ENCODE assay signal across 17 cellular contexts in the genomic region with DNA sequence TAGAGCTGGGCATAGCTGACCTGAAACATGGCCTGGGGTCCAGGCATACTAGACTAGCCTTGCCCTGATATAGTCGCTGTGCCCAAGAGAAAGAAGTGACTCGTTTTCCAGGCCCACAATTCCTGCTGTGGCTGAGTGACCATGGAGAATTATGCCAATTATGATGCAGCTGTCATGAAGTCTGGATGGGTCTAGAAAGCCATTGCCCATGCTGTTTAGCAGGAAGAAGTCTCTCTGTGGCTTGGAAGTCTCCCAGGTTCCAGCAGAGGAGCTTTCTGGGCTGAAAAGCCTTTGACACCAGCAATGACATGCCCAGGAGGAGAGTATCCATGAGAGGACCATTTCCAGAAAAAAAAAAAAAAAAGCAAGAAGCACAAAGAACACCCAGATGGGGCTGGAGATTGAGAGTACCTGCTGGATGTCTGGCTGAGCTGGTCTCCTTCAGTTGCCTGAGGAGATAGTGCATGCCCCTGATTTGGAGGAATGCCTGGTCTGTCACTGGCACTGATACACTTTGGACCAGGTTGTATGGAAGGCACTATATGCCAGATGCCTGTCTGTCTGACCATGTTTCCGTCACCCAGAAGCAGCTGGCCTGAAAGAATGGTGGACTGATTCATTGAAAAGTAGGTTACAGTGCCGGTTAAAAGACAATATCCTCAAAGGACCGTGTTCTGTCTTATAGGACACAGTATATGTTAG.
DNase-seq lines count a peak whose midpoint lies in the region; ATAC-seq and TF ChIP-seq lines count a peak whose summit lies in the region.
"Had no signal": no experiment of that assay in that cellular context is flagged by ENCODE, and none has a peak within 500 bp of the region (broad histone marks: within the 10 kb centered on the region; RNA-seq: fewer than 3 reads in every experiment).

No MANE protein-coding gene starts in this region.

- DNase-seq in Right ventricle myocardium superior (no peak), cardiac septum (ENCODE audit: low spot score) (no peak), RPMI7951 (ENCODE audit: low read depth) (peak; percentile 44), right cardiac atrium (no peak), GM10248 (ENCODE audit: extremely low spot score) (no peak), NCI-H526 treated with DMSO at 0.1 percent for 48 hours (lab: John Stamatoyannopoulos, UW) (no peak)
- DNase-seq: Calu3; DND-41; GF-D8; HFFc6; Karpas-422; NCI-H1930; NCI-H524; NK-92 treated with Interleukin-12 subunit alpha and Interleukin-12 subunit beta, amount 100 ng/mL, for 24 hours had no signal

- intact Hi-C loops in Right ventricle myocardium superior (cut with DNase I) = no loop called here
- intact Hi-C loops in cardiac septum (cut with DNase I) = loop anchor here (5.0 kb wide), 1 partner anchor 75 kb away; no protein-coding TSS in a partner anchor
- intact Hi-C loops in right cardiac atrium (cut with DNase I) = no loop called here

- CTCF ChIA-PET in GM10248 (lab: Yijun Ruan, JAX) = interaction anchor here (1.0 to 8.8 kb wide), 5 partner anchors 8 to 210 kb away, joined by 3 to 131 read pairs (median 6); no protein-coding TSS in a partner anchor

- TF ChIP-seq CTCF in GM10248 (IDR thresholded peaks at IDR 0.05; ENCODE audit: control extremely low read depth, extremely low read depth, low read depth, missing control alignments) = no peak

- H3K4me1 ChIP-seq in right cardiac atrium (ENCODE audit: control insufficient read depth, insufficient read depth, low read length) = peaks cover 5% of the 10 kb centered on the region

- POLR2A ChIA-PET in GM10248 (lab: Yijun Ruan, JAX) = no interaction called here

- WGBS in right cardiac atrium = 79% methylated on average over 5 of the region's 5 CpGs

- H3K27me3 ChIP-seq in right cardiac atrium (ENCODE audit: control insufficient read depth, insufficient read depth) = no peaks in the 10 kb centered on the region

- no peak overlapping the region for H3K4me3 ChIP-seq in right cardiac atrium (ENCODE audit: low read length)

- no peak overlapping the region for H3K27ac ChIP-seq in right cardiac atrium (ENCODE audit: low read length)

- H3K9me3 ChIP-seq in right cardiac atrium (ENCODE audit: control insufficient read depth, low read length) = no peaks in the 10 kb centered on the region

- ATAC-seq in Right ventricle myocardium superior (ENCODE audit: poor library complexity) (peak; percentile 75), right cardiac atrium (peak; percentile 17 to 22), HG03025 (IDR thresholded peaks at IDR 0.05; ENCODE audit: low FRiP score, unreplicated experiment) (no peak), GM18511 (IDR thresholded peaks at IDR 0.05; ENCODE audit: unreplicated experiment) (no peak)
- ATAC-seq: HepG2 had no signal

Comparison
In these comparisons a context has a peak if more than half of its experiments do, and no peak if none do; other contexts are left out.
1. ATAC-seq: peak in Right ventricle myocardium superior (single experiment) and right cardiac atrium (2 of 2); none in HG03025 (single experiment) and GM18511 (single experiment).